9 cellular contexts compared by ENCODE assay signal in the genomic region with DNA sequence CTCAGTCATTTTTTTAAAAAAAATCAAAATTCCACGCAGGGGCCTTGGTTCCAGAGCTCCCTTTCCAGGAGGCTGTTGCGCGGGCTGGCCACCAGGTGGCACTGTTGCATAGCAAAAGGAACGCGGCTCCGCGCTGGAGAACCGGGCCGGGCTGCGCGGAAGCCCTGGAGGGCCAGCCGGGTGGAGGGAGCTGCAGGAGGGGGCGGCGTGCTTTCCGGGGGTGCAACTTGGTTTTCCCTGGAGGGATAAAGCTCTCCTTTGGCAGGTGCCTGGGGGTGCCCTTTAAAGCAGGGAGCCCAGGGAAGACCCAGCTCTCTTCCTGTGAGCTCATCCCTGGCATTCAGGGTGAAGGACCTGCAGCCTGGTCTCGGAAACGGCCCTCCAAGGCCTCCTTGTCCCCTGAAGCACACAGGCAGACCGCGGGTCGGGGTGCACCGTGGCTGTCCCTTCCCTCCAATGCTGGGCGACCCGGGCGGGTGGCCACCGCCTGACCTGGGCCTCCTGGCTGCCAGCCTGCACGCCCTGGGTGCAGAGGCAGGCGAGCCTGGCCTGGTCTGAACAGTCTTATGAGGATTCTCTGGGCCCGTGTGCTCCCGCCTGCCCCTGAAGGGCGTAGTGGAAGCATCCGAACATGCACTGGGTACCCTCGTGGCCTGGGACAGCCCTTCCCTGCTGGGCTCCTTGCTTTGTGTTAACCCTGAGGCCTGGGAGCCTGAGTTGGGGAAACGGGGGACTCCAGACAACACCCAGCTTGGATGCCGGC. TPM values are rescaled to one million over a fixed set of nuclear protein-coding genes. Genes with fewer than 3 reads are reported as not detected.
DNase-seq lines count a peak whose midpoint lies in the region; ATAC-seq and TF ChIP-seq lines count a peak whose summit lies in the region.
"Had no signal": no experiment of that assay in that cellular context is flagged by ENCODE, and none has a peak within 500 bp of the region (broad histone marks: within the 10 kb centered on the region; RNA-seq: fewer than 3 reads in every experiment).

No MANE protein-coding gene starts in this region.

- ATAC-seq in GM18868 (IDR thresholded peaks at IDR 0.05; ENCODE audit: unreplicated experiment): no peak
- ATAC-seq in HG02642 (IDR thresholded peaks at IDR 0.05; ENCODE audit: poor library complexity, unreplicated experiment): no peak

- no peak overlapping the region for H3K4me3 ChIP-seq in WI38 (ENCODE audit: low read depth, low read length)

- no TSS peak for BruUV-seq in MCF 10A (replicated peaks; lab: Mats Ljungman, UMichigan)

- H3K9me3 Mint-ChIP-seq in MCF 10A (ENCODE audit: unreplicated experiment): no peaks in the 10 kb centered on the region

- DNase-seq in GM03348 (ENCODE audit: low spot score) (peak; percentile 95), LHCN-M2 (ENCODE audit: low read depth) (peak; percentile 36), MCF 10A (ENCODE audit: unreplicated experiment) (peak; percentile 52), iris pigment epithelial cell (ENCODE audit: low read depth) (peak; percentile 37)
- peak; percentile 55 to 79 (median 66) for DNase-seq in stimulated activated CD4-positive, alpha-beta T cell treated with anti-CD3 and anti-CD28 coated beads, Interleukin-1b, Interleukin-23, amount 100 ng/mL, for 24 hours (ENCODE audit: low read depth in 4 of 4, low spot score in 1 of 4)

- CTCF ChIA-PET in MCF 10A (lab: Yijun Ruan, JAX): interaction anchor here (0.5 to 10.0 kb wide), 59 partner anchors 12 to 773 kb away, joined by 3 to 165 read pairs (median 4); partner anchors contain the start of genes H19, IFITM10 and SYT8

- H3K36me3 Mint-ChIP-seq in MCF 10A (ENCODE audit: insufficient read depth, unreplicated experiment): no peaks in the 10 kb centered on the region

- peaks cover 4% of the 10 kb centered on the region for H3K4me1 Mint-ChIP-seq in MCF 10A (ENCODE audit: insufficient read depth, unreplicated experiment)

- TF ChIP-seq CTCF in WI38 (IDR thresholded peaks at IDR 0.05; ENCODE audit: low read depth, low read length): peak; percentile 96
- peak; percentile 97 for TF ChIP-seq CTCF in MCF 10A (IDR thresholded peaks at IDR 0.05; ENCODE audit: unreplicated experiment)

- POLR2A ChIA-PET in MCF 10A (lab: Yijun Ruan, JAX): interaction anchor here (0.6 to 2.4 kb wide), 6 partner anchors 41 to 465 kb away, joined by 3 to 9 read pairs (median 6); no protein-coding TSS in a partner anchor

- intact Hi-C loops in MCF 10A (cut with micrococcal nuclease): loop anchor here (2.0 to 5.0 kb wide), 3 partner anchors 39 to 498 kb away; partner anchors contain the start of gene SYT8

- no peak overlapping the region for H3K27ac Mint-ChIP-seq in MCF 10A (ENCODE audit: low read depth, unreplicated experiment)

- peaks cover under 1% of the 10 kb centered on the region for H3K27me3 Mint-ChIP-seq in MCF 10A (ENCODE audit: insufficient read depth, unreplicated experiment)

- no peak overlapping the region for H3K4me3 Mint-ChIP-seq in MCF 10A (ENCODE audit: unreplicated experiment)

RNA-seq across cellular contexts. Expression of gene KRTAP5-5, which starts 23.4 kb away (rescaled TPM):
- not detected in 2 replicates for total RNA-seq in LHCN-M2 (2014; rRNA removed)
- polyA plus RNA-seq in LHCN-M2 (2012): not detected
- total RNA-seq in MCF 10A (2022): not detected in 2 replicates
- total RNA-seq: glomerular endothelial cell had no signal

RNA-seq across cellular contexts. Expression of gene KRTAP5-4, which starts 31.0 kb away (rescaled TPM):
- total RNA-seq in LHCN-M2 (2014; rRNA removed): not detected in 2 replicates
- polyA plus RNA-seq in LHCN-M2 (2012): not detected
- not detected in 2 replicates for total RNA-seq in MCF 10A (2022)
- total RNA-seq: glomerular endothelial cell had no signal

RNA-seq across cellular contexts. Expression of gene KRTAP5-6, which starts 44.0 kb away (rescaled TPM):
- not detected in 2 replicates for total RNA-seq in LHCN-M2 (2014; rRNA removed)
- not detected for polyA plus RNA-seq in LHCN-M2 (2012)
- not detected in 2 replicates for total RNA-seq in MCF 10A (2022)
- total RNA-seq: glomerular endothelial cell had no signal

RNA-seq across cellular contexts. Expression of gene KRTAP5-3, which starts 44.7 kb away (rescaled TPM):
- total RNA-seq in LHCN-M2 (2014; rRNA removed) (not detected in 2 replicates), MCF 10A (2022) (not detected in 2 replicates)
- polyA plus RNA-seq in LHCN-M2 (2012): not detected
- total RNA-seq: glomerular endothelial cell had no signal

RNA-seq across cellular contexts. Expression of gene KRTAP5-2, which starts 54.9 kb away (rescaled TPM):
- total RNA-seq in LHCN-M2 (2014; rRNA removed) (not detected in 2 replicates), MCF 10A (2022) (not detected in 2 replicates)
- not detected for polyA plus RNA-seq in LHCN-M2 (2012)
- total RNA-seq: glomerular endothelial cell had no signal

Comparison
In these comparisons a context has a peak if more than half of its experiments do, and no peak if none do; other contexts are left out.
1. DNase-seq: peak in every context shown above with its lines; median percentile 95 in GM03348; 66 in stimulated activated CD4-positive, alpha-beta T cell treated with anti-CD3 and anti-CD28 coated beads, Interleukin-1b, Interleukin-23, amount 100 ng/mL, for 24 hours; 52 in MCF 10A; 37 in iris pigment epithelial cell; 36 in LHCN-M2.